In the genomic region with DNA sequence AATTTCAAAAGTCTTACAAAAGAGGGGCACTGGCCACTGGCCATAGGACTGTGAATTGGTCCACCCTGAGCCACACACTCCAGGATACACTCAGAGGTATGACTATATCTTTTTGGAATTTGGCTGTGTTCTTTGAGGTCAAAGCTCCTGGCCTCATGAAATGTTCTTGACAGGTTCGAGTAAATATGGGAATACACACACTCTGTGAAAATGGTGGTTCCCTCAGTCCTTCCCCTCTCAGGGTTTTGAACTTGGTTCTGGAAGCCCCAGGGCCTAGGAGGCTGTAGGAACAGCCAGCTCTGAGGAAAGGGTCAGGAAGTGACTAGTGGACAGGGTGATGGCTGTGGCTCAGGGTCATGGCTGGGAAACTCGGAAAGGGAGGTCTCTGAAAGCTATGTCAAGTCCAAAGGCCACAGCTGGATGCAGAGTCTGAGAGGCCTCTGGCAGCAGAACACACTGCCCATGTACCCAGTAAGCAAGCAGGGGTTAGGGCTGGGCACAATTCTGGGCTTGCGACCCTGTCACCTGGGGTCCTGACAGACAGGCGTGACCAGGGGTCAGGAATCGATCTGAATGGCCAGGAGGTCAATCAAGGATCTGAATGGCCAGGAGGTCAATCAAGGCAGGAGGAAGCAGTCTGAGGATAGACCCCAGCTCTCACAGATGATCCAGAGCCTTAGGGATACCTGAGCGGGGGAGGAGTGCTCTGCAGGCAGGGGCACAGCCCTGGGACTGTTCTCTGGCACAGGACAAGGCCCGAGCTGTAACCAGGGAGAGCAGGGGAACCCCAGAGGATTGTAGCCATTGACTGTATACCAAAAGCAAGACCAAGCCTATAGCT, we compare ENCODE assay signal across 13 cellular contexts.
DNase-seq lines count a peak whose midpoint lies in the region; ATAC-seq, FAIRE-seq and TF ChIP-seq lines count a peak whose summit lies in the region.
"Had no signal": no experiment of that assay in that cellular context is flagged by ENCODE, and none has a peak within 500 bp of the region (broad histone marks: within the 10 kb centered on the region; RNA-seq: fewer than 3 reads in every experiment).

No MANE protein-coding gene starts in this region.

- H3K4me2 ChIP-seq in A549 (no peak overlapping the region), mesenchymal stem cell (ENCODE audit: low read length, poor library complexity, severe bottlenecking) (no peak overlapping the region)

- no peak overlapping the region for H4K8ac ChIP-seq in mesenchymal stem cell (ENCODE audit: low read length)

- no peak overlapping the region for H2BK15ac ChIP-seq in mesenchymal stem cell (ENCODE audit: low read depth, poor library complexity, severe bottlenecking)

- H3K4ac ChIP-seq in mesenchymal stem cell (ENCODE audit: low read depth in 1 of 2, low read length in 2 of 2), result no peak overlapping the region

- POLR2A ChIA-PET in A549 (lab: Yijun Ruan, JAX), result no interaction called here
- POLR2A ChIA-PET in activated CD8-positive, alpha-beta T cell treated with anti-CD3 and anti-CD28 coated beads for 36 hours (lab: Charles Lee), result no interaction called here

- H3K9me3 ChIP-seq in A549, result no peaks in the 10 kb centered on the region
- no peaks in the 10 kb centered on the region for H3K9me3 ChIP-seq in esophagus muscularis mucosa
- H3K9me3 ChIP-seq in mesenchymal stem cell (ENCODE audit: control insufficient read depth, low read length), result no peaks in the 10 kb centered on the region

- WGBS in A549 (ENCODE audit: missing lambda C conversion rate), result 66% methylated on average over 7 of the region's 7 CpGs
- 78% methylated on average over 4 of the region's 7 CpGs for WGBS in esophagus muscularis mucosa
- WGBS in mesenchymal stem cell, result 68% methylated on average over 7 of the region's 7 CpGs

- H3K36me3 ChIP-seq in esophagus muscularis mucosa (no peaks in the 10 kb centered on the region), mesenchymal stem cell (ENCODE audit: control insufficient read depth in 1 of 2, insufficient read depth in 2 of 2, low read depth in 1 of 2, low read length in 2 of 2) (no peaks in the 10 kb centered on the region)

- ATAC-seq in A549, result peak; percentile 47 to 59; a peak in 4 of 6 replicates
- no peak for ATAC-seq in activated CD8-positive, alpha-beta T cell treated with anti-CD3 and anti-CD28 coated beads for 36 hours
- no peak for ATAC-seq in GM18511 (IDR thresholded peaks at IDR 0.05; ENCODE audit: unreplicated experiment)
- no peak for ATAC-seq in HG02973 (IDR thresholded peaks at IDR 0.05; ENCODE audit: unreplicated experiment)
- ATAC-seq: K562 had no signal

- no peaks in the 10 kb centered on the region for H3K4me1 Mint-ChIP-seq in activated CD8-positive, alpha-beta T cell treated with anti-CD3 and anti-CD28 coated beads for 36 hours (ENCODE audit: low read depth)

- no peaks in the 10 kb centered on the region for H3K79me1 ChIP-seq in mesenchymal stem cell (replicated peaks; ENCODE audit: low read length, poor library complexity, severe bottlenecking)

- no peak for TF ChIP-seq EP300 in A549 (IDR thresholded peaks at IDR 0.05)
- TF ChIP-seq EP300 in esophagus muscularis mucosa (IDR thresholded peaks at IDR 0.05), result no peak

- H4K91ac ChIP-seq in mesenchymal stem cell (ENCODE audit: low read length), result no peak overlapping the region

- H2BK120ac ChIP-seq in mesenchymal stem cell (ENCODE audit: low read depth, low read length), result no peak overlapping the region

- no peak overlapping the region for H3K14ac ChIP-seq in mesenchymal stem cell (ENCODE audit: low read length in 2 of 2)

- H3K4me3 ChIP-seq in A549 (no peak overlapping the region), esophagus muscularis mucosa (no peak overlapping the region), mesenchymal stem cell (ENCODE audit: insufficient read depth in 1 of 2, low read depth in 1 of 2, low read length in 2 of 2) (no peak overlapping the region)
- H3K4me3 ChIP-seq: K562 had no signal

- no peak for FAIRE-seq in A549 (lab: Jason Lieb, UNC)
- FAIRE-seq: K562 had no signal

- no peaks in the 10 kb centered on the region for H3K27me3 ChIP-seq in esophagus muscularis mucosa
- H3K27me3 ChIP-seq in mesenchymal stem cell (ENCODE audit: control insufficient read depth in 1 of 2, insufficient read depth in 1 of 2, low read length in 2 of 2), result peaks cover 0 to 34% of the 10 kb centered on the region in 2 experiments

- H3K36me3 Mint-ChIP-seq in activated CD8-positive, alpha-beta T cell treated with anti-CD3 and anti-CD28 coated beads for 36 hours (ENCODE audit: low read depth), result no peaks in the 10 kb centered on the region

- no peak overlapping the region for H2AK5ac ChIP-seq in mesenchymal stem cell (ENCODE audit: low read length, severe bottlenecking)

- intact Hi-C loops in esophagus muscularis mucosa (cut with DNase I), result no loop called here
- intact Hi-C loops in activated CD8-positive, alpha-beta T cell treated with anti-CD3 and anti-CD28 coated beads for 36 hours (cut with micrococcal nuclease), result no loop called here

- no peak overlapping the region for H2AFZ ChIP-seq in mesenchymal stem cell (ENCODE audit: low read depth, low read length)

- no peak overlapping the region for H3K27ac Mint-ChIP-seq in activated CD8-positive, alpha-beta T cell treated with anti-CD3 and anti-CD28 coated beads for 36 hours

- H3K9ac ChIP-seq in mesenchymal stem cell (ENCODE audit: low read length), result no peak overlapping the region

- peak overlapping the region in 1 of 2 experiments; percentile 50; a peak in 3 of 6 replicates for H3K27ac ChIP-seq in A549
- peak overlapping the region; percentile 73 to 81 (median 76) for H3K27ac ChIP-seq in esophagus muscularis mucosa (replicated peaks in 1 of 4)
- no peak overlapping the region for H3K27ac ChIP-seq in mesenchymal stem cell (ENCODE audit: low read length, poor library complexity, severe bottlenecking)

- H3K4me1 ChIP-seq in A549, result peaks cover 9% of the 10 kb centered on the region
- peaks cover 8 to 45% (median 39%) of the 10 kb centered on the region in 4 donors for H3K4me1 ChIP-seq in esophagus muscularis mucosa
- H3K4me1 ChIP-seq in mesenchymal stem cell (ENCODE audit: control insufficient read depth, insufficient read depth, low read depth, low read length), result peaks cover 2% of the 10 kb centered on the region

- TF ChIP-seq RAD21 in A549 (conservative IDR thresholded peaks at IDR 0.05 in 1 of 2, IDR thresholded peaks at IDR 0.05 in 1 of 2), result no peak

- no peak overlapping the region for H3K18ac ChIP-seq in mesenchymal stem cell (ENCODE audit: low read depth in 1 of 2, low read length in 2 of 2)

- H3K4me3 Mint-ChIP-seq in activated CD8-positive, alpha-beta T cell treated with anti-CD3 and anti-CD28 coated beads for 36 hours, result no peak overlapping the region

- CTCF ChIA-PET in A549 (lab: Yijun Ruan, JAX), result interaction anchor here (0.6 to 0.7 kb wide), 2 partner anchors 128 to 764 kb away, joined by 3 read pairs; no protein-coding TSS in a partner anchor
- CTCF ChIA-PET in activated CD8-positive, alpha-beta T cell treated with anti-CD3 and anti-CD28 coated beads for 36 hours (lab: Charles Lee), result interaction anchor here (0.8 kb wide), 1 partner anchor 13 kb away, joined by 4 read pairs; no protein-coding TSS in a partner anchor

- DNase-seq in A549 (ENCODE audit: low read depth in 1 of 2, low spot score in 1 of 2) (peak in 1 of 2 experiments; percentile 9), M059J (ENCODE audit: low read depth) (peak; percentile 96), esophagus muscularis mucosa (ENCODE audit: extremely low spot score) (no peak), mesenchymal stem cell (peak; percentile 65), NCI-H524 treated with DMSO at 0.1 percent for 48 hours (lab: John Stamatoyannopoulos, UW) (no peak)
- no peak for DNase-seq in activated CD8-positive, alpha-beta T cell treated with anti-CD3 and anti-CD28 coated beads for 36 hours
- DNase-seq: activated CD4-positive, alpha-beta T cell treated with anti-CD3 and anti-CD28 coated beads for 1 hour; activated effector memory CD4-positive, alpha-beta T cell treated with anti-CD3 and anti-CD28 coated beads, Interleukin-2, amount 50 U/mL, for 16 hours; hippocampal formation; stimulated activated CD8-positive, alpha-beta memory T cell treated with anti-CD3 and anti-CD28 coated beads, Interleukin-4, amount 100 ng/mL, for 48 hours had no signal

- no peak for TF ChIP-seq CTCF in A549 (IDR thresholded peaks at IDR 0.05)
- no peak for TF ChIP-seq CTCF in esophagus muscularis mucosa (IDR thresholded peaks at IDR 0.05)
- TF ChIP-seq CTCF in activated CD8-positive, alpha-beta T cell treated with anti-CD3 and anti-CD28 coated beads for 36 hours (IDR thresholded peaks at IDR 0.05), result no peak

- no peak overlapping the region for H2BK5ac ChIP-seq in mesenchymal stem cell (ENCODE audit: low read depth, low read length, poor library complexity, severe bottlenecking)

- H3K23ac ChIP-seq in mesenchymal stem cell (ENCODE audit: low read length in 2 of 2), result no peak overlapping the region

- H2BK12ac ChIP-seq in mesenchymal stem cell (ENCODE audit: low read length in 2 of 2), result no peak overlapping the region

- H3K9me3 Mint-ChIP-seq in activated CD8-positive, alpha-beta T cell treated with anti-CD3 and anti-CD28 coated beads for 36 hours, result no peaks in the 10 kb centered on the region

- TF ChIP-seq POLR2A in A549 (IDR thresholded peaks at IDR 0.05; ENCODE audit: low read length), result no peak
- TF ChIP-seq POLR2A in esophagus muscularis mucosa (IDR thresholded peaks at IDR 0.05; ENCODE audit: low read depth), result no peak

- H3K27me3 Mint-ChIP-seq in activated CD8-positive, alpha-beta T cell treated with anti-CD3 and anti-CD28 coated beads for 36 hours, result peaks cover 4% of the 10 kb centered on the region

TF ChIP-seq in A549, 52 proteins besides CTCF, POLR2A, EP300 and RAD21 (continues in another document):
- TF ChIP-seq MYC (IDR thresholded peaks at IDR 0.05; ENCODE audit: borderline replicate concordance, low read length), result no peak
- TF ChIP-seq ZNF302 (CRISPR knock-in tag; IDR thresholded peaks at IDR 0.05), result no peak
- no peak for TF ChIP-seq RARB (CRISPR knock-in tag; IDR thresholded peaks at IDR 0.05)
- no peak for TF ChIP-seq PBX3 (IDR thresholded peaks at IDR 0.05)
- TF ChIP-seq CBX2 (IDR thresholded peaks at IDR 0.05; ENCODE audit: borderline replicate concordance, low read depth), result no peak
- no peak for TF ChIP-seq KDM5A (IDR thresholded peaks at IDR 0.05)
- TF ChIP-seq PHF8 (IDR thresholded peaks at IDR 0.05; ENCODE audit: borderline replicate concordance, low read depth), result no peak

Comparison
In these comparisons a context has a peak if more than half of its experiments do, and no peak if none do; other contexts are left out.
1. ATAC-seq: peak in A549 (2 of 2); none in activated CD8-positive, alpha-beta T cell treated with anti-CD3 and anti-CD28 coated beads for 36 hours (single experiment), GM18511 (single experiment) and HG02973 (single experiment).
2. DNase-seq: peak in M059J (single experiment) and mesenchymal stem cell (single experiment); none in esophagus muscularis mucosa (single experiment), NCI-H524 treated with DMSO at 0.1 percent for 48 hours (single experiment) and activated CD8-positive, alpha-beta T cell treated with anti-CD3 and anti-CD28 coated beads for 36 hours (single experiment).